ENCODE assay signal across 1 cellular context in genomic region chr3:158562674-158563073, GRCh38.
TF ChIP-seq lines count a peak whose summit lies in the region.

No MANE protein-coding gene starts in this region.

TF ChIP-seq in K562, 482 proteins besides CTCF, POLR2A, EP300 and RAD21 (continued from another document):
- TF ChIP-seq, protein P1, sequence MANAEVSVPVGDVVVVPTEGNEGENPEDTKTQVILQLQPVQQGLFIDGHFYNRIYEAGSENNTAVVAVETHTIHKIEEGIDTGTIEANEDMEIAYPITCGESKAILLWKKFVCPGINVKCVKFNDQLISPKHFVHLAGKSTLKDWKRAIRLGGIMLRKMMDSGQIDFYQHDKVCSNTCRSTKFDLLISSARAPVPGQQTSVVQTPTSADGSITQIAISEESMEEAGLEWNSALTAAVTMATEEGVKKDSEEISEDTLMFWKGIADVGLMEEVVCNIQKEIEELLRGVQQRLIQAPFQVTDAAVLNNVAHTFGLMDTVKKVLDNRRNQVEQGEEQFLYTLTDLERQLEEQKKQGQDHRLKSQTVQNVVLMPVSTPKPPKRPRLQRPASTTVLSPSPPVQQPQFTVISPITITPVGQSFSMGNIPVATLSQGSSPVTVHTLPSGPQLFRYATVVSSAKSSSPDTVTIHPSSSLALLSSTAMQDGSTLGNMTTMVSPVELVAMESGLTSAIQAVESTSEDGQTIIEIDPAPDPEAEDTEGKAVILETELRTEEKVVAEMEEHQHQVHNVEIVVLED (CRISPR knock-in tag; IDR thresholded peaks at IDR 0.05): no peak
- TF ChIP-seq SRSF7 (optimal IDR thresholded peaks at IDR 0.05; ENCODE audit: low read depth, low read length) (no peak), ZNF717 (CRISPR knock-in tag; IDR thresholded peaks at IDR 0.05) (no peak), NRF1 (conservative IDR thresholded peaks at IDR 0.05 in 1 of 2, IDR thresholded peaks at IDR 0.05 in 1 of 2) (no peak), KLF16 (IDR thresholded peaks at IDR 0.05) (no peak), POLR2B (IDR thresholded peaks at IDR 0.05; ENCODE audit: low read depth, partially characterized antibody) (no peak), NONO (IDR thresholded peaks at IDR 0.05; ENCODE audit: low read depth in 2 of 2, low read length in 1 of 2) (no peak), NR4A1 (CRISPR knock-in tag; IDR thresholded peaks at IDR 0.05) (no peak), NR4A1 (tag; IDR thresholded peaks at IDR 0.05) (no peak), UBTF (IDR thresholded peaks at IDR 0.05; ENCODE audit: borderline replicate concordance in 1 of 2, low read depth in 2 of 2, low read length in 2 of 2) (no peak)
- TF ChIP-seq, protein P2, sequence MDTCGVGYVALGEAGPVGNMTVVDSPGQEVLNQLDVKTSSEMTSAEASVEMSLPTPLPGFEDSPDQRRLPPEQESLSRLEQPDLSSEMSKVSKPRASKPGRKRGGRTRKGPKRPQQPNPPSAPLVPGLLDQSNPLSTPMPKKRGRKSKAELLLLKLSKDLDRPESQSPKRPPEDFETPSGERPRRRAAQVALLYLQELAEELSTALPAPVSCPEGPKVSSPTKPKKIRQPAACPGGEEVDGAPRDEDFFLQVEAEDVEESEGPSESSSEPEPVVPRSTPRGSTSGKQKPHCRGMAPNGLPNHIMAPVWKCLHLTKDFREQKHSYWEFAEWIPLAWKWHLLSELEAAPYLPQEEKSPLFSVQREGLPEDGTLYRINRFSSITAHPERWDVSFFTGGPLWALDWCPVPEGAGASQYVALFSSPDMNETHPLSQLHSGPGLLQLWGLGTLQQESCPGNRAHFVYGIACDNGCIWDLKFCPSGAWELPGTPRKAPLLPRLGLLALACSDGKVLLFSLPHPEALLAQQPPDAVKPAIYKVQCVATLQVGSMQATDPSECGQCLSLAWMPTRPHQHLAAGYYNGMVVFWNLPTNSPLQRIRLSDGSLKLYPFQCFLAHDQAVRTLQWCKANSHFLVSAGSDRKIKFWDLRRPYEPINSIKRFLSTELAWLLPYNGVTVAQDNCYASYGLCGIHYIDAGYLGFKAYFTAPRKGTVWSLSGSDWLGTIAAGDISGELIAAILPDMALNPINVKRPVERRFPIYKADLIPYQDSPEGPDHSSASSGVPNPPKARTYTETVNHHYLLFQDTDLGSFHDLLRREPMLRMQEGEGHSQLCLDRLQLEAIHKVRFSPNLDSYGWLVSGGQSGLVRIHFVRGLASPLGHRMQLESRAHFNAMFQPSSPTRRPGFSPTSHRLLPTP (IDR thresholded peaks at IDR 0.05; ENCODE audit: borderline replicate concordance, extremely low read depth, insufficient read length): no peak
- TF ChIP-seq, protein P3, sequence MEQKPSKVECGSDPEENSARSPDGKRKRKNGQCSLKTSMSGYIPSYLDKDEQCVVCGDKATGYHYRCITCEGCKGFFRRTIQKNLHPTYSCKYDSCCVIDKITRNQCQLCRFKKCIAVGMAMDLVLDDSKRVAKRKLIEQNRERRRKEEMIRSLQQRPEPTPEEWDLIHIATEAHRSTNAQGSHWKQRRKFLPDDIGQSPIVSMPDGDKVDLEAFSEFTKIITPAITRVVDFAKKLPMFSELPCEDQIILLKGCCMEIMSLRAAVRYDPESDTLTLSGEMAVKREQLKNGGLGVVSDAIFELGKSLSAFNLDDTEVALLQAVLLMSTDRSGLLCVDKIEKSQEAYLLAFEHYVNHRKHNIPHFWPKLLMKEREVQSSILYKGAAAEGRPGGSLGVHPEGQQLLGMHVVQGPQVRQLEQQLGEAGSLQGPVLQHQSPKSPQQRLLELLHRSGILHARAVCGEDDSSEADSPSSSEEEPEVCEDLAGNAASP (IDR thresholded peaks at IDR 0.05): no peak
TF ChIP-seq in K562: peak in this region for 0.
